Comparison of ENCODE assay signal across 32 cellular contexts in genomic region chr12:2617365-2617764, GRCh38.
"Had no signal": no experiment of that assay in that cellular context is flagged by ENCODE, and none has a peak within 500 bp of the region (broad histone marks: within the 10 kb centered on the region; RNA-seq: fewer than 3 reads in every experiment).

No MANE protein-coding gene starts in this region.

- H3K4me1 ChIP-seq: colonic mucosa had no signal

- H3K4me3 Mint-ChIP-seq: activated CD4-positive, alpha-beta memory T cell treated with anti-CD3 and anti-CD28 coated beads for 36 hours; activated CD4-positive, alpha-beta T cell treated with anti-CD3 and anti-CD28 coated beads for 36 hours; activated CD4-positive, alpha-beta T cell treated with anti-CD3 and anti-CD28 coated beads, Interleukin-2, amount 10 ng/mL, durations not matched to agents 24 days and 14 days; activated CD8-positive, alpha-beta memory T cell treated with anti-CD3 and anti-CD28 coated beads, Interleukin-2, amount 10 ng/mL, durations not matched to agents 7 days and 5 days; activated CD8-positive, alpha-beta T cell treated with anti-CD3 and anti-CD28 coated beads, Interleukin-2, amount 10 ng/mL, durations not matched to agents 7 days and 5 days; activated naive CD4-positive, alpha-beta T cell treated with anti-CD3 and anti-CD28 coated beads for 36 hours; activated naive CD4-positive, alpha-beta T cell treated with anti-CD3 and anti-CD28 coated beads, Interleukin-2, amount 50 U/mL, for 24 hours; activated naive CD8-positive, alpha-beta T cell treated with anti-CD3 and anti-CD28 coated beads for 36 hours; activated naive CD8-positive, alpha-beta T cell treated with anti-CD3 and anti-CD28 coated beads, Interleukin-2, amount 50 U/mL, for 24 hours; activated T-helper 1 cell treated with anti-CD3 and anti-CD28 coated beads, Interleukin-12 subunit alpha, Interleukin-12 subunit beta, Interleukin-2, Interleukin-4 antibody, amounts not matched to agents 30 ng/mL and 10 ng/mL and 1 ng/mL, durations not matched to agents 14 hours and 24 hours and 36 hours; brain had no signal

- ATAC-seq: activated CD4-positive, alpha-beta T cell treated with anti-CD3 and anti-CD28 coated beads for 36 hours; activated CD8-positive, alpha-beta memory T cell treated with anti-CD3 and anti-CD28 coated beads, Interleukin-2, amount 10 ng/mL, durations not matched to agents 7 days and 5 days; activated naive CD8-positive, alpha-beta T cell treated with anti-CD3 and anti-CD28 coated beads, Interleukin-2, amount 50 U/mL, for 24 hours; gastroesophageal sphincter had no signal

- DNase-seq: activated CD4-positive, alpha-beta memory T cell treated with anti-CD3 and anti-CD28 coated beads for 36 hours; activated CD4-positive, alpha-beta T cell treated with anti-CD3 and anti-CD28 coated beads for 36 hours; activated CD4-positive, alpha-beta T cell treated with anti-CD3 and anti-CD28 coated beads, Interleukin-2, amount 10 ng/mL, durations not matched to agents 24 days and 14 days; activated CD4-positive, CD25-positive, alpha-beta regulatory T cell; activated CD4-positive, CD25-positive, alpha-beta regulatory T cell treated with anti-CD3 and anti-CD28 coated beads, Interleukin-2, amount 50 U/mL, for 72 hours; activated CD8-positive, alpha-beta memory T cell treated with anti-CD3 and anti-CD28 coated beads, Interleukin-2, amount 10 ng/mL, durations not matched to agents 7 days and 5 days; activated CD8-positive, alpha-beta memory T cell treated with anti-CD3 and anti-CD28 coated beads, Interleukin-2, amount 50 U/mL, for 4 hours; activated CD8-positive, alpha-beta T cell treated with anti-CD3 and anti-CD28 coated beads, Interleukin-2, amount 10 ng/mL, durations not matched to agents 7 days and 5 days; activated effector memory CD4-positive, alpha-beta T cell treated with anti-CD3 and anti-CD28 coated beads, Interleukin-2, amount 50 U/mL, for 16 hours; activated naive CD4-positive, alpha-beta T cell treated with anti-CD3 and anti-CD28 coated beads for 36 hours; activated naive CD8-positive, alpha-beta T cell treated with anti-CD3 and anti-CD28 coated beads for 36 hours; activated naive CD8-positive, alpha-beta T cell treated with anti-CD3 and anti-CD28 coated beads, Interleukin-2, amount 50 U/mL, for 24 hours; activated T-cell treated with anti-CD3 and anti-CD28 coated beads, Interleukin-2, amount 50 U/mL, for 1 hour; activated T-cell treated with anti-CD3 and anti-CD28 coated beads, Interleukin-2, amount 50 U/mL, for 48 hours; amygdala; central memory CD4-positive, alpha-beta T cell; cerebellar nuclear complex; colonic mucosa; effector CD8-positive, alpha-beta T cell; erythroblast; esophagus squamous epithelium; foreskin melanocyte; heart right ventricle; T-helper 2 cell had no signal

- H3K36me3 ChIP-seq: adrenal gland, breast epithelium, colonic mucosa, esophagus squamous epithelium had no signal

- H3K27ac ChIP-seq: adrenal gland, cardiac muscle cell, colonic mucosa, gastroesophageal sphincter had no signal

- H3K36me3 Mint-ChIP-seq: activated CD4-positive, alpha-beta memory T cell treated with anti-CD3 and anti-CD28 coated beads for 36 hours; activated CD8-positive, alpha-beta memory T cell treated with anti-CD3 and anti-CD28 coated beads, Interleukin-2, amount 10 ng/mL, durations not matched to agents 7 days and 5 days; activated naive CD4-positive, alpha-beta T cell treated with anti-CD3 and anti-CD28 coated beads, Interleukin-2, amount 50 U/mL, for 24 hours; activated naive CD8-positive, alpha-beta T cell treated with anti-CD3 and anti-CD28 coated beads for 36 hours had no signal

- H3K4me1 Mint-ChIP-seq: activated naive CD4-positive, alpha-beta T cell treated with anti-CD3 and anti-CD28 coated beads, Interleukin-2, amount 50 U/mL, for 24 hours had no signal

- H3K27me3 Mint-ChIP-seq: brain had no signal

- H3K27ac Mint-ChIP-seq: activated CD4-positive, alpha-beta memory T cell treated with anti-CD3 and anti-CD28 coated beads for 36 hours; activated CD4-positive, alpha-beta T cell treated with anti-CD3 and anti-CD28 coated beads for 36 hours; activated CD4-positive, alpha-beta T cell treated with anti-CD3 and anti-CD28 coated beads, Interleukin-2, amount 10 ng/mL, durations not matched to agents 24 days and 14 days; activated CD8-positive, alpha-beta memory T cell treated with anti-CD3 and anti-CD28 coated beads, Interleukin-2, amount 10 ng/mL, durations not matched to agents 7 days and 5 days; activated CD8-positive, alpha-beta T cell treated with anti-CD3 and anti-CD28 coated beads, Interleukin-2, amount 10 ng/mL, durations not matched to agents 7 days and 5 days; activated naive CD4-positive, alpha-beta T cell treated with anti-CD3 and anti-CD28 coated beads for 36 hours; activated naive CD4-positive, alpha-beta T cell treated with anti-CD3 and anti-CD28 coated beads, Interleukin-2, amount 50 U/mL, for 24 hours; activated naive CD8-positive, alpha-beta T cell treated with anti-CD3 and anti-CD28 coated beads for 36 hours; activated naive CD8-positive, alpha-beta T cell treated with anti-CD3 and anti-CD28 coated beads, Interleukin-2, amount 50 U/mL, for 24 hours; activated T-helper 1 cell treated with anti-CD3 and anti-CD28 coated beads, Interleukin-12 subunit alpha, Interleukin-12 subunit beta, Interleukin-2, Interleukin-4 antibody, amounts not matched to agents 30 ng/mL and 10 ng/mL and 1 ng/mL, durations not matched to agents 14 hours and 24 hours and 36 hours; activated T-helper 2 cell treated with anti-CD3 and anti-CD28 coated beads, Interferon-gamma antibody, Interleukin-2, Interleukin-4, amounts not matched to agents 10 μg/mL and 5 μg/mL and 100 μg/mL, durations not matched to agents 14 hours and 24 hours and 36 hours had no signal

- H3K9me3 ChIP-seq: adrenal gland, breast epithelium, colonic mucosa, esophagus squamous epithelium, gastroesophageal sphincter, heart right ventricle had no signal

- H3K4me3 ChIP-seq: adrenal gland, breast epithelium, cardiac muscle cell, colonic mucosa, esophagus squamous epithelium, gastroesophageal sphincter, heart right ventricle had no signal

- H3K27me3 ChIP-seq: adrenal gland, breast epithelium, cardiac muscle cell, colonic mucosa, gastroesophageal sphincter, heart right ventricle had no signal

- H3K9me3 Mint-ChIP-seq: activated CD4-positive, alpha-beta memory T cell treated with anti-CD3 and anti-CD28 coated beads for 36 hours; activated CD4-positive, alpha-beta T cell treated with anti-CD3 and anti-CD28 coated beads, Interleukin-2, amount 10 ng/mL, durations not matched to agents 24 days and 14 days; activated naive CD4-positive, alpha-beta T cell treated with anti-CD3 and anti-CD28 coated beads for 36 hours; activated naive CD4-positive, alpha-beta T cell treated with anti-CD3 and anti-CD28 coated beads, Interleukin-2, amount 50 U/mL, for 24 hours; activated naive CD8-positive, alpha-beta T cell treated with anti-CD3 and anti-CD28 coated beads for 36 hours; activated naive CD8-positive, alpha-beta T cell treated with anti-CD3 and anti-CD28 coated beads, Interleukin-2, amount 50 U/mL, for 24 hours; activated T-helper 1 cell treated with anti-CD3 and anti-CD28 coated beads, Interleukin-12 subunit alpha, Interleukin-12 subunit beta, Interleukin-2, Interleukin-4 antibody, amounts not matched to agents 30 ng/mL and 10 ng/mL and 1 ng/mL, durations not matched to agents 14 hours and 24 hours and 36 hours; activated T-helper 2 cell treated with anti-CD3 and anti-CD28 coated beads, Interferon-gamma antibody, Interleukin-2, Interleukin-4, amounts not matched to agents 10 μg/mL and 5 μg/mL and 100 μg/mL, durations not matched to agents 14 hours and 24 hours and 36 hours; brain had no signal
